In the genomic region with DNA sequence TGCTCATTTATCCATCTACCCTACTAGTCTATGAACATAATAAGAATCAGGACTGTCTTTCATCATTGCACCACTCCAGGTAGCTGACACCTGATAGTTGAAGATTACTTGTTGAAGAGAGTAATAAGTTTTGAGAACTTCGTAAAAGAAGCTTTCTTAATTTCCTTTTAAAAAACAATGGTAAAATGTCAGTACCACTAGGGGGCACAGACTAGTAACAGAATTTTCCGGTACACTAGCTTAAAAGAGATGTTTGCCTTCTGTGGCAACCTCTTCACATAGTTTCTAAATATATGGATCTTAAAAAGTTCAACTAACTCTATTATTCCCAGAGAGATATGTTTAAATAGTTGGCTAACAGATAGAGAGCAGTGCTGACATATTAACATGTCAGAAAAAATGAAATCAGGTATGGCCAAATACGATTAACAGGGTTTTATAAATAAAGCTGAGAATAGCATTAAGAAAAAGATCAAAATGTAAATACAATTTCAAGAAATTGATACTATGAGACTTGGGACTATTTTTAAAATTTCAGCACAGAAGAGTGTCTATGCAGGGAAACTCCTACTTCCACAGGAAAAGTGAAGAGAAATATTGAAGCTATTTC, we compare ENCODE assay signal across 8 cellular contexts. TPM values are rescaled to one million over a fixed set of nuclear protein-coding genes. Genes with fewer than 3 reads are reported as not detected.
DNase-seq lines count a peak whose midpoint lies in the region; ATAC-seq and TF ChIP-seq lines count a peak whose summit lies in the region.

No MANE protein-coding gene starts in this region.

- TF ChIP-seq POLR2A in spleen (IDR thresholded peaks at IDR 0.05), result no peak

- peak; percentile 49 for DNase-seq in ACHN
- no peak for DNase-seq in Panc1 (ENCODE audit: low read depth, low spot score)
- DNase-seq in fibroblast of pulmonary artery (ENCODE audit: low read depth), result peak; percentile 77
- no peak for DNase-seq in spleen
- DNase-seq in activated CD8-positive, alpha-beta memory T cell treated with anti-CD3 and anti-CD28 coated beads, Interleukin-2, amount 50 U/mL, for 48 hours, result no peak

- WGBS in spleen, 5 donors, result 30 to 39% (median 37%) methylated on average over 3 of the region's 3 CpGs

- no peaks in the 10 kb centered on the region for H3K36me3 ChIP-seq in Panc1 (ENCODE audit: control insufficient read depth, insufficient read depth, low read length)
- H3K36me3 ChIP-seq in spleen, result no peaks in the 10 kb centered on the region

- H3K27ac ChIP-seq in Panc1 (ENCODE audit: low read length) (no peak overlapping the region), spleen (no peak overlapping the region)

- TF ChIP-seq CTCF in GM12801 (IDR thresholded peaks at IDR 0.05; ENCODE audit: extremely low read depth, insufficient read length), result peak; percentile 11
- peak; percentile 76; the same call in 1 of the 2 replicates for TF ChIP-seq CTCF in Panc1 (IDR thresholded peaks at IDR 0.05)
- TF ChIP-seq CTCF in fibroblast of pulmonary artery (IDR thresholded peaks at IDR 0.05; ENCODE audit: low read length, missing control alignments), result peak; percentile 67
- peak in 10 of 11 experiments; percentile 16 to 56 (median 42) for TF ChIP-seq CTCF in spleen (IDR thresholded peaks at IDR 0.05 in 8 of 11, conservative IDR thresholded peaks at IDR 0.05 in 3 of 11)

- intact Hi-C loops in Panc1 (cut with micrococcal nuclease; ENCODE audit: unreplicated experiment) (loop anchor here (2.0 kb wide), 2 partner anchors 514 to 564 kb away; no protein-coding TSS in a partner anchor), spleen (cut with DNase I; ENCODE audit: low total_unique reads) (loop anchor here (5.0 kb wide), 1 partner anchor 516 kb away; no protein-coding TSS in a partner anchor)

- CTCF ChIA-PET in Panc1 (lab: Charles Lee), result interaction anchor here (0.6 to 1.7 kb wide), 10 partner anchors 8 to 1033 kb away, joined by 3 to 10 read pairs (median 4); no protein-coding TSS in a partner anchor

- H3K27me3 ChIP-seq in Panc1 (ENCODE audit: control insufficient read depth, insufficient read depth, low read length) (no peaks in the 10 kb centered on the region; the same call in 1 of the 2 replicates), spleen (replicated peaks in 1 of 7) (peaks cover 0 to 8% (median 0%) of the 10 kb centered on the region in 7 donors)

- no TSS peak for BruUV-seq in Panc1 (replicated peaks; lab: Mats Ljungman, UMichigan)

- ATAC-seq in Panc1 (no peak), GM18907 (IDR thresholded peaks at IDR 0.05; ENCODE audit: unreplicated experiment) (no peak), HG02884 (IDR thresholded peaks at IDR 0.05; ENCODE audit: unreplicated experiment) (no peak)

- H3K4me3 ChIP-seq in Panc1 (ENCODE audit: low read depth in 2 of 2, low read length in 2 of 2), result no peak overlapping the region
- H3K4me3 ChIP-seq in fibroblast of pulmonary artery (replicated peaks; ENCODE audit: low read depth, low read length), result no peak overlapping the region
- H3K4me3 ChIP-seq in spleen, result no peak overlapping the region

- POLR2A ChIA-PET in Panc1 (lab: Charles Lee), result no interaction called here

- no peaks in the 10 kb centered on the region for H3K9me3 ChIP-seq in Panc1 (ENCODE audit: control insufficient read depth, insufficient read depth, low read depth, low read length)
- no peaks in the 10 kb centered on the region for H3K9me3 ChIP-seq in spleen

- in situ Hi-C loops in ACHN (cut with HindIII; ENCODE audit: low pct_ligation_motif_present, low pct_unique_long_range_greater_than_20kb, low sequenced_read_pairs), result loop anchor here (25.0 kb wide), 1 partner anchor 521 kb away; no protein-coding TSS in a partner anchor
- in situ Hi-C loops in Panc1 (cut with HindIII; ENCODE audit: low pct_unique_long_range_greater_than_20kb, low sequenced_read_pairs), result no loop called here

- H3K4me1 ChIP-seq in Panc1 (ENCODE audit: control insufficient read depth, insufficient read depth, low read length), result peaks cover 9% of the 10 kb centered on the region
- peaks cover 13 to 37% (median 22%) of the 10 kb centered on the region in 6 donors for H3K4me1 ChIP-seq in spleen

RNA-seq across cellular contexts. Expression of gene KCNQ5, which starts 5.4 kb away (rescaled TPM):
- 9.4 TPM for total RNA-seq in Panc1 (2021; ENCODE audit: unreplicated experiment)
- 4.7 TPM for polyA plus RNA-seq in Panc1 (2012; ENCODE audit: insufficient read length)
- total RNA-seq in spleen, result 1 to 10 TPM; 3.5 to 8.7 (median 6.0) TPM
- 1 to 10 TPM; 1.3 to 1.7 (median 1.6) TPM for polyA plus RNA-seq in spleen

Comparison
In these comparisons a context has a peak if more than half of its experiments do, and no peak if none do; other contexts are left out.
1. DNase-seq: peak in ACHN (single experiment) and fibroblast of pulmonary artery (single experiment); none in Panc1 (single experiment), spleen (single experiment) and activated CD8-positive, alpha-beta memory T cell treated with anti-CD3 and anti-CD28 coated beads, Interleukin-2, amount 50 U/mL, for 48 hours (single experiment).
2. CTCF ChIP-seq: peak in every context shown above with its lines; median percentile 76 in Panc1; 67 in fibroblast of pulmonary artery; 42 in spleen; 11 in GM12801.